ENCODE assay signal across 8 cellular contexts in genomic region chr12:122182887-122183587, GRCh38. TPM values are rescaled to one million over a fixed set of nuclear protein-coding genes. Genes with fewer than 3 reads are reported as not detected.
DNase-seq lines count a peak whose midpoint lies in the region; ATAC-seq and TF ChIP-seq lines count a peak whose summit lies in the region.

Gene LRRC43 (plus strand): TSS chr12:122183123. CDS start chr12:122183145, 22 bp downstream.

- H4K20me1 ChIP-seq in GM23338 (replicated peaks; ENCODE audit: insufficient read depth) = no peaks in the 10 kb centered on the region

- H3K27ac ChIP-seq in 22Rv1 = peak within 1 kb of the TSS; percentile 44
- H3K27ac ChIP-seq in GM23338 (ENCODE audit: low read depth) = no peak within 1 kb of the TSS
- no peak within 1 kb of the TSS for H3K27ac ChIP-seq in mesenchymal stem cell (ENCODE audit: low read length, poor library complexity, severe bottlenecking)
- H3K27ac ChIP-seq in tibial nerve = no peak within 1 kb of the TSS

- H3K4me1 Mint-ChIP-seq in GM23338 = peaks cover 6% of the 10 kb centered on the region; the same call in 2 of the 3 replicates
- peaks cover 7% of the 10 kb centered on the region for H3K4me1 Mint-ChIP-seq in T-helper 1 cell treated with Interleukin-12 subunit alpha and Interleukin-12 subunit beta and Interleukin-4 antibody, amounts not matched to agents 30 μg/mL and 1 μg/mL, for 36 hours (ENCODE audit: low read depth)

- WGBS in mesenchymal stem cell = 2% methylated on average over 60 of the region's 63 CpGs
- WGBS in tibial nerve, 2 donors = 4 to 28% methylated on average over 4 to 62 of the region's 63 CpGs

- peak; percentile 85 for DNase-seq in GM23338 (ENCODE audit: low spot score)
- peak; percentile 84 for DNase-seq in ecto neural progenitor cell (ENCODE audit: low spot score)
- DNase-seq in mesenchymal stem cell = peak; percentile 44
- DNase-seq in tibial nerve (ENCODE audit: low spot score in 2 of 2) = no peak
- no peak for DNase-seq in COLO829 (ENCODE audit: low spot score)

- no peaks in the 10 kb centered on the region for H3K9me3 ChIP-seq in mesenchymal stem cell (ENCODE audit: control insufficient read depth, low read length)
- no peaks in the 10 kb centered on the region for H3K9me3 ChIP-seq in tibial nerve

- peak within 1 kb of the TSS; percentile 23 to 84 for H3K18ac ChIP-seq in mesenchymal stem cell (ENCODE audit: low read depth in 1 of 2, low read length in 2 of 2)

- H3K4me3 Mint-ChIP-seq in GM23338 = peak within 1 kb of the TSS; percentile 81
- H3K4me3 Mint-ChIP-seq in T-helper 1 cell treated with Interleukin-12 subunit alpha and Interleukin-12 subunit beta and Interleukin-4 antibody, amounts not matched to agents 30 μg/mL and 1 μg/mL, for 36 hours = peak within 1 kb of the TSS; percentile 77

- peak within 1 kb of the TSS; percentile 83 for H3K4me2 ChIP-seq in GM23338
- H3K4me2 ChIP-seq in mesenchymal stem cell (ENCODE audit: low read length, poor library complexity, severe bottlenecking) = peak within 1 kb of the TSS; percentile 97

- H3K79me2 ChIP-seq in GM23338 (replicated peaks; ENCODE audit: insufficient read depth) = no peaks in the 10 kb centered on the region

- H3K27me3 Mint-ChIP-seq in GM23338 (ENCODE audit: insufficient read depth, low read depth, poor library complexity) = peaks cover 24% of the 10 kb centered on the region
- peaks cover 31% of the 10 kb centered on the region for H3K27me3 Mint-ChIP-seq in T-helper 1 cell treated with Interleukin-12 subunit alpha and Interleukin-12 subunit beta and Interleukin-4 antibody, amounts not matched to agents 30 μg/mL and 1 μg/mL, for 36 hours (ENCODE audit: low read depth)

- H3K9me2 ChIP-seq in GM23338 (ENCODE audit: insufficient read depth) = no peaks in the 10 kb centered on the region

- H3K27me3 ChIP-seq in GM23338 (ENCODE audit: insufficient read depth) = peaks cover 16% of the 10 kb centered on the region
- no peaks in the 10 kb centered on the region for H3K27me3 ChIP-seq in mesenchymal stem cell (ENCODE audit: control insufficient read depth in 1 of 2, insufficient read depth in 1 of 2, low read length in 2 of 2)
- peaks cover 0 to 29% of the 10 kb centered on the region in 2 donors for H3K27me3 ChIP-seq in tibial nerve

- no peaks in the 10 kb centered on the region for H3K4me1 ChIP-seq in GM23338 (ENCODE audit: insufficient read depth)
- peaks cover 9% of the 10 kb centered on the region for H3K4me1 ChIP-seq in mesenchymal stem cell (ENCODE audit: control insufficient read depth, insufficient read depth, low read depth, low read length)
- peaks cover 0 to 11% (median 4%) of the 10 kb centered on the region in 4 donors for H3K4me1 ChIP-seq in tibial nerve

- no peak within 1 kb of the TSS for H3K27ac Mint-ChIP-seq in GM23338
- H3K27ac Mint-ChIP-seq in T-helper 1 cell treated with Interleukin-12 subunit alpha and Interleukin-12 subunit beta and Interleukin-4 antibody, amounts not matched to agents 30 μg/mL and 1 μg/mL, for 36 hours = no peak within 1 kb of the TSS

- H3K36me3 ChIP-seq in GM23338 (ENCODE audit: insufficient read depth) (no peaks in the 10 kb centered on the region), mesenchymal stem cell (ENCODE audit: control insufficient read depth in 1 of 2, insufficient read depth in 2 of 2, low read depth in 1 of 2, low read length in 2 of 2) (no peaks in the 10 kb centered on the region), tibial nerve (no peaks in the 10 kb centered on the region)

- H2AFZ ChIP-seq in GM23338 (peak within 1 kb of the TSS; percentile 99), mesenchymal stem cell (ENCODE audit: low read depth, low read length) (peak within 1 kb of the TSS; percentile 77)

- H2BK120ac ChIP-seq in mesenchymal stem cell (ENCODE audit: low read depth, low read length) = peak within 1 kb of the TSS; percentile 37

- H3K4me3 ChIP-seq in GM23338 (peak within 1 kb of the TSS; percentile 68), mesenchymal stem cell (ENCODE audit: insufficient read depth in 1 of 2, low read depth in 1 of 2, low read length in 2 of 2) (peak within 1 kb of the TSS; percentile 72 to 76), tibial nerve (peak within 1 kb of the TSS; percentile 27 to 54 (median 36))

- ATAC-seq in GM23338 = peak; percentile 93
- no peak for ATAC-seq in HG03442 (IDR thresholded peaks at IDR 0.05; ENCODE audit: unreplicated experiment)

- H2AK5ac ChIP-seq in mesenchymal stem cell (ENCODE audit: low read length, severe bottlenecking) = no peak within 1 kb of the TSS

- H3K36me3 Mint-ChIP-seq in GM23338 (ENCODE audit: low read depth) = no peaks in the 10 kb centered on the region
- no peaks in the 10 kb centered on the region for H3K36me3 Mint-ChIP-seq in T-helper 1 cell treated with Interleukin-12 subunit alpha and Interleukin-12 subunit beta and Interleukin-4 antibody, amounts not matched to agents 30 μg/mL and 1 μg/mL, for 36 hours (ENCODE audit: low read depth)

- no peak within 1 kb of the TSS for H2BK15ac ChIP-seq in mesenchymal stem cell (ENCODE audit: low read depth, poor library complexity, severe bottlenecking)

- TF ChIP-seq CTCF in 22Rv1 (IDR thresholded peaks at IDR 0.05) (no peak), GM23338 (conservative IDR thresholded peaks at IDR 0.05; ENCODE audit: low read depth in 2 of 2) (no peak), tibial nerve (IDR thresholded peaks at IDR 0.05) (no peak)

- H4K8ac ChIP-seq in mesenchymal stem cell (ENCODE audit: low read length) = peak within 1 kb of the TSS; percentile 94

- peak within 1 kb of the TSS; percentile 67 for H3K4ac ChIP-seq in mesenchymal stem cell (ENCODE audit: low read depth in 1 of 2, low read length in 2 of 2)

- H3F3A ChIP-seq in GM23338 (replicated peaks; ENCODE audit: low read depth) = no peaks in the 10 kb centered on the region

- H3K14ac ChIP-seq in mesenchymal stem cell (ENCODE audit: low read length in 2 of 2) = peak within 1 kb of the TSS; percentile 18 to 69

- H3K9ac ChIP-seq in mesenchymal stem cell (ENCODE audit: low read length) = peak within 1 kb of the TSS; percentile 78

- no peak within 1 kb of the TSS for H2BK5ac ChIP-seq in mesenchymal stem cell (ENCODE audit: low read depth, low read length, poor library complexity, severe bottlenecking)

- TF ChIP-seq EP300 in tibial nerve (IDR thresholded peaks at IDR 0.05) = no peak

- no peaks in the 10 kb centered on the region for H3K9me3 Mint-ChIP-seq in GM23338
- H3K9me3 Mint-ChIP-seq in T-helper 1 cell treated with Interleukin-12 subunit alpha and Interleukin-12 subunit beta and Interleukin-4 antibody, amounts not matched to agents 30 μg/mL and 1 μg/mL, for 36 hours = no peaks in the 10 kb centered on the region

- TF ChIP-seq POLR2A in tibial nerve (IDR thresholded peaks at IDR 0.05) = no peak

- H3K79me1 ChIP-seq in mesenchymal stem cell (replicated peaks; ENCODE audit: low read length, poor library complexity, severe bottlenecking) = no peaks in the 10 kb centered on the region

- peak within 1 kb of the TSS in 1 of 2 experiments; percentile 72 for H3K23ac ChIP-seq in mesenchymal stem cell (ENCODE audit: low read length in 2 of 2)

- peak within 1 kb of the TSS; percentile 78 for H4K91ac ChIP-seq in mesenchymal stem cell (ENCODE audit: low read length)

- H2BK12ac ChIP-seq in mesenchymal stem cell (ENCODE audit: low read length in 2 of 2) = peak within 1 kb of the TSS in 1 of 2 experiments; percentile 18

TF ChIP-seq in GM23338, 12 proteins besides CTCF, POLR2A, EP300 and RAD21:
- no peak for TF ChIP-seq NANOG (IDR thresholded peaks at IDR 0.05; ENCODE audit: borderline replicate concordance)

RNA-seq across cellular contexts. Expression of gene LRRC43, which starts in this region (rescaled TPM):
- total RNA-seq in GM23338 (2014; rRNA removed; shearing (Covaris generic)) = not detected in 2 replicates
- 0.45 TPM in 1 of 2 replicates, not detected in the other for polyA plus RNA-seq in GM23338 (2016; fragmentation: Nextera tagmentation; extraction: Ambion mirVana)
- polyA plus RNA-seq in mesenchymal stem cell (2013, experiment 1 of 2) = 2.2 TPM
- 2.1 TPM for polyA plus RNA-seq in mesenchymal stem cell (2013, experiment 2 of 2)
- total RNA-seq in tibial nerve = 1 to 10 TPM in 1 of 4 donors, not detected in 3; 1.3 TPM

Comparison
In these comparisons a context has a peak if more than half of its experiments do, and no peak if none do; other contexts are left out.
1. Peak in DNase-seq, ATAC-seq, H3K4me3 ChIP-seq and H3K4me2 ChIP-seq in GM23338; RNA of the gene not detected or under 1 TPM.
2. DNase-seq: peak in ecto neural progenitor cell (single experiment) and mesenchymal stem cell (single experiment); none in tibial nerve (0 of 2) and COLO829 (single experiment).
3. Peak in every context shown above with its lines, with median percentiles within 50 percentile points of each other: H3K4me3 ChIP-seq.